Comparison of ENCODE assay signal across 3 cellular contexts in the genomic region with DNA sequence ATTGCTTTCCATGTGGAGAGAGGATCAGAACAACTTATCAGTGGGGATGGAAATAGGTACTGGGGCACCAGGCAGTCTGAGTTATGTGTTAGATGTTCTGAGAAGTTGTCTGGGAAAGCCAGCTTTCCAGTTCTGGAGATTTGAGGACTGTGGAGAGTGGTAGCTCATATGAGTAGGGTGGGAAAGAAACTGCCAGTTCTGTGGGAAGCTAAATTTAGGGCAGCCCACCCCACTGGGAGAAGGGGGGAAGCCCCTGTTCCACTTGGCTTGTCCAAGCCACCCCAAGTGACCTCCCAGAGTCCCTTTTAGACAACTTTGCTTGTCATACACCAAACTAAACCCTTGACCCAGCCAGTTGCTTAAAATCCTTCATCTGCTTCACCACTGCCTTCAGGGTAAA.
TF ChIP-seq lines count a peak whose summit lies in the region.

No MANE protein-coding gene starts in this region.

TF ChIP-seq in SK-N-SH, 30 proteins besides CTCF, POLR2A, EP300 and RAD21:
- TF ChIP-seq RCOR1 (IDR thresholded peaks at IDR 0.05; ENCODE audit: low read length) = no peak
- TF ChIP-seq, protein P1, sequence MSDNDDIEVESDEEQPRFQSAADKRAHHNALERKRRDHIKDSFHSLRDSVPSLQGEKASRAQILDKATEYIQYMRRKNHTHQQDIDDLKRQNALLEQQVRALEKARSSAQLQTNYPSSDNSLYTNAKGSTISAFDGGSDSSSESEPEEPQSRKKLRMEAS (IDR thresholded peaks at IDR 0.05; ENCODE audit: low read depth) = no peak
- TF ChIP-seq MXI1 (IDR thresholded peaks at IDR 0.05; ENCODE audit: low read depth, low read length) = no peak
- TF ChIP-seq POLR2AphosphoS5 (IDR thresholded peaks at IDR 0.05; ENCODE audit: low read depth, low read length) = no peak
- TF ChIP-seq, protein P2, sequence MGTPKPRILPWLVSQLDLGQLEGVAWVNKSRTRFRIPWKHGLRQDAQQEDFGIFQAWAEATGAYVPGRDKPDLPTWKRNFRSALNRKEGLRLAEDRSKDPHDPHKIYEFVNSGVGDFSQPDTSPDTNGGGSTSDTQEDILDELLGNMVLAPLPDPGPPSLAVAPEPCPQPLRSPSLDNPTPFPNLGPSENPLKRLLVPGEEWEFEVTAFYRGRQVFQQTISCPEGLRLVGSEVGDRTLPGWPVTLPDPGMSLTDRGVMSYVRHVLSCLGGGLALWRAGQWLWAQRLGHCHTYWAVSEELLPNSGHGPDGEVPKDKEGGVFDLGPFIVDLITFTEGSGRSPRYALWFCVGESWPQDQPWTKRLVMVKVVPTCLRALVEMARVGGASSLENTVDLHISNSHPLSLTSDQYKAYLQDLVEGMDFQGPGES (IDR thresholded peaks at IDR 0.05; ENCODE audit: low read depth, low read length) = no peak
- no peak for TF ChIP-seq YY1 (IDR thresholded peaks at IDR 0.05; ENCODE audit: low read depth)
- no peak for TF ChIP-seq SIN3A (IDR thresholded peaks at IDR 0.05; ENCODE audit: borderline replicate concordance, low read depth, low read length)
- TF ChIP-seq, protein P3, sequence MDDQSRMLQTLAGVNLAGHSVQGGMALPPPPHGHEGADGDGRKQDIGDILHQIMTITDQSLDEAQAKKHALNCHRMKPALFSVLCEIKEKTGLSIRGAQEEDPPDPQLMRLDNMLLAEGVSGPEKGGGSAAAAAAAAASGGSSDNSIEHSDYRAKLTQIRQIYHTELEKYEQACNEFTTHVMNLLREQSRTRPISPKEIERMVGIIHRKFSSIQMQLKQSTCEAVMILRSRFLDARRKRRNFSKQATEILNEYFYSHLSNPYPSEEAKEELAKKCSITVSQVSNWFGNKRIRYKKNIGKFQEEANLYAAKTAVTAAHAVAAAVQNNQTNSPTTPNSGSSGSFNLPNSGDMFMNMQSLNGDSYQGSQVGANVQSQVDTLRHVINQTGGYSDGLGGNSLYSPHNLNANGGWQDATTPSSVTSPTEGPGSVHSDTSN (IDR thresholded peaks at IDR 0.05) = no peak
- no peak for TF ChIP-seq CHD2 (IDR thresholded peaks at IDR 0.05; ENCODE audit: low read length, partially characterized antibody)
- no peak for TF ChIP-seq ELF1 (IDR thresholded peaks at IDR 0.05)

TF ChIP-seq in SK-N-SH treated with all-trans-retinoic acid at 6 μM for 48 hours, 23 proteins besides CTCF, POLR2A, EP300 and RAD21:
- TF ChIP-seq ZNF70 (CRISPR knock-in tag; IDR thresholded peaks at IDR 0.05) = no peak
- no peak for TF ChIP-seq SNAI2 (CRISPR knock-in tag; IDR thresholded peaks at IDR 0.05)
- TF ChIP-seq, protein P4, sequence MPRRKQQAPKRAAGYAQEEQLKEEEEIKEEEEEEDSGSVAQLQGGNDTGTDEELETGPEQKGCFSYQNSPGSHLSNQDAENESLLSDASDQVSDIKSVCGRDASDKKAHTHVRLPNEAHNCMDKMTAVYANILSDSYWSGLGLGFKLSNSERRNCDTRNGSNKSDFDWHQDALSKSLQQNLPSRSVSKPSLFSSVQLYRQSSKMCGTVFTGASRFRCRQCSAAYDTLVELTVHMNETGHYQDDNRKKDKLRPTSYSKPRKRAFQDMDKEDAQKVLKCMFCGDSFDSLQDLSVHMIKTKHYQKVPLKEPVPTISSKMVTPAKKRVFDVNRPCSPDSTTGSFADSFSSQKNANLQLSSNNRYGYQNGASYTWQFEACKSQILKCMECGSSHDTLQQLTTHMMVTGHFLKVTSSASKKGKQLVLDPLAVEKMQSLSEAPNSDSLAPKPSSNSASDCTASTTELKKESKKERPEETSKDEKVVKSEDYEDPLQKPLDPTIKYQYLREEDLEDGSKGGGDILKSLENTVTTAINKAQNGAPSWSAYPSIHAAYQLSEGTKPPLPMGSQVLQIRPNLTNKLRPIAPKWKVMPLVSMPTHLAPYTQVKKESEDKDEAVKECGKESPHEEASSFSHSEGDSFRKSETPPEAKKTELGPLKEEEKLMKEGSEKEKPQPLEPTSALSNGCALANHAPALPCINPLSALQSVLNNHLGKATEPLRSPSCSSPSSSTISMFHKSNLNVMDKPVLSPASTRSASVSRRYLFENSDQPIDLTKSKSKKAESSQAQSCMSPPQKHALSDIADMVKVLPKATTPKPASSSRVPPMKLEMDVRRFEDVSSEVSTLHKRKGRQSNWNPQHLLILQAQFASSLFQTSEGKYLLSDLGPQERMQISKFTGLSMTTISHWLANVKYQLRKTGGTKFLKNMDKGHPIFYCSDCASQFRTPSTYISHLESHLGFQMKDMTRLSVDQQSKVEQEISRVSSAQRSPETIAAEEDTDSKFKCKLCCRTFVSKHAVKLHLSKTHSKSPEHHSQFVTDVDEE (CRISPR knock-in tag; IDR thresholded peaks at IDR 0.05) = no peak
- no peak for TF ChIP-seq RARB (CRISPR knock-in tag; IDR thresholded peaks at IDR 0.05)
- no peak for TF ChIP-seq TCF4 (CRISPR knock-in tag; IDR thresholded peaks at IDR 0.05; ENCODE audit: borderline replicate concordance)
- TF ChIP-seq, protein P5, sequence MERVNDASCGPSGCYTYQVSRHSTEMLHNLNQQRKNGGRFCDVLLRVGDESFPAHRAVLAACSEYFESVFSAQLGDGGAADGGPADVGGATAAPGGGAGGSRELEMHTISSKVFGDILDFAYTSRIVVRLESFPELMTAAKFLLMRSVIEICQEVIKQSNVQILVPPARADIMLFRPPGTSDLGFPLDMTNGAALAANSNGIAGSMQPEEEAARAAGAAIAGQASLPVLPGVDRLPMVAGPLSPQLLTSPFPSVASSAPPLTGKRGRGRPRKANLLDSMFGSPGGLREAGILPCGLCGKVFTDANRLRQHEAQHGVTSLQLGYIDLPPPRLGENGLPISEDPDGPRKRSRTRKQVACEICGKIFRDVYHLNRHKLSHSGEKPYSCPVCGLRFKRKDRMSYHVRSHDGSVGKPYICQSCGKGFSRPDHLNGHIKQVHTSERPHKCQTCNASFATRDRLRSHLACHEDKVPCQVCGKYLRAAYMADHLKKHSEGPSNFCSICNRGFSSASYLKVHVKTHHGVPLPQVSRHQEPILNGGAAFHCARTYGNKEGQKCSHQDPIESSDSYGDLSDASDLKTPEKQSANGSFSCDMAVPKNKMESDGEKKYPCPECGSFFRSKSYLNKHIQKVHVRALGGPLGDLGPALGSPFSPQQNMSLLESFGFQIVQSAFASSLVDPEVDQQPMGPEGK (CRISPR knock-in tag; IDR thresholded peaks at IDR 0.05; ENCODE audit: borderline replicate concordance) = no peak
- no peak for TF ChIP-seq ARNTL (CRISPR knock-in tag; IDR thresholded peaks at IDR 0.05; ENCODE audit: borderline replicate concordance, low read depth)
- TF ChIP-seq CSDC2 (CRISPR knock-in tag; IDR thresholded peaks at IDR 0.05) = no peak
- TF ChIP-seq, protein P6, sequence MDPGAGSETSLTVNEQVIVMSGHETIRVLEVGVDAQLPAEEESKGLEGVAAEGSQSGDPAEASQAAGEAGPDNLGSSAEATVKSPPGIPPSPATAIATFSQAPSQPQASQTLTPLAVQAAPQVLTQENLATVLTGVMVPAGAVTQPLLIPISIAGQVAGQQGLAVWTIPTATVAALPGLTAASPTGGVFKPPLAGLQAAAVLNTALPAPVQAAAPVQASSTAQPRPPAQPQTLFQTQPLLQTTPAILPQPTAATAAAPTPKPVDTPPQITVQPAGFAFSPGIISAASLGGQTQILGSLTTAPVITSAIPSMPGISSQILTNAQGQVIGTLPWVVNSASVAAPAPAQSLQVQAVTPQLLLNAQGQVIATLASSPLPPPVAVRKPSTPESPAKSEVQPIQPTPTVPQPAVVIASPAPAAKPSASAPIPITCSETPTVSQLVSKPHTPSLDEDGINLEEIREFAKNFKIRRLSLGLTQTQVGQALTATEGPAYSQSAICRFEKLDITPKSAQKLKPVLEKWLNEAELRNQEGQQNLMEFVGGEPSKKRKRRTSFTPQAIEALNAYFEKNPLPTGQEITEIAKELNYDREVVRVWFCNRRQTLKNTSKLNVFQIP (CRISPR knock-in tag; IDR thresholded peaks at IDR 0.05; ENCODE audit: borderline replicate concordance, low read depth) = no peak
- no peak for TF ChIP-seq ZFP30 (CRISPR knock-in tag; IDR thresholded peaks at IDR 0.05)

TF ChIP-seq in GM12878, 131 proteins besides CTCF, POLR2A, EP300 and RAD21:
- TF ChIP-seq, protein P2 (IDR thresholded peaks at IDR 0.05) = no peak
- TF ChIP-seq NFIC (IDR thresholded peaks at IDR 0.05; ENCODE audit: low read depth, low read length) = peak; percentile 59; the same call in 1 of the 2 replicates
- peak; percentile 74; the same call in 1 of the 2 replicates for TF ChIP-seq FOXM1 (IDR thresholded peaks at IDR 0.05; ENCODE audit: low read depth, low read length)
- TF ChIP-seq MEF2A (IDR thresholded peaks at IDR 0.05; ENCODE audit: insufficient read depth, low read depth, low read length) = peak; percentile 61; the same call in 1 of the 2 replicates
- TF ChIP-seq GATAD2B (conservative IDR thresholded peaks at IDR 0.05; ENCODE audit: low read depth) = no peak
- TF ChIP-seq CBX3 (IDR thresholded peaks at IDR 0.05; ENCODE audit: borderline replicate concordance, low read depth) = no peak
- no peak for TF ChIP-seq TARDBP (IDR thresholded peaks at IDR 0.05; ENCODE audit: borderline replicate concordance)
- TF ChIP-seq CREM (IDR thresholded peaks at IDR 0.05; ENCODE audit: low read depth) = peak; percentile 9; the same call in 1 of the 2 replicates
- peak; percentile 42 for TF ChIP-seq IKZF1 (conservative IDR thresholded peaks at IDR 0.05)
- TF ChIP-seq RUNX3 (IDR thresholded peaks at IDR 0.05; ENCODE audit: low read length) = peak; percentile 74
- TF ChIP-seq, protein P7, sequence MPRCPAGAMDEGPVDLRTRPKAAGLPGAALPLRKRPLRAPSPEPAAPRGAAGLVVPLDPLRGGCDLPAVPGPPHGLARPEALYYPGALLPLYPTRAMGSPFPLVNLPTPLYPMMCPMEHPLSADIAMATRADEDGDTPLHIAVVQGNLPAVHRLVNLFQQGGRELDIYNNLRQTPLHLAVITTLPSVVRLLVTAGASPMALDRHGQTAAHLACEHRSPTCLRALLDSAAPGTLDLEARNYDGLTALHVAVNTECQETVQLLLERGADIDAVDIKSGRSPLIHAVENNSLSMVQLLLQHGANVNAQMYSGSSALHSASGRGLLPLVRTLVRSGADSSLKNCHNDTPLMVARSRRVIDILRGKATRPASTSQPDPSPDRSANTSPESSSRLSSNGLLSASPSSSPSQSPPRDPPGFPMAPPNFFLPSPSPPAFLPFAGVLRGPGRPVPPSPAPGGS (IDR thresholded peaks at IDR 0.05; ENCODE audit: borderline replicate concordance, insufficient read depth, low read depth, low read length, poor library complexity, severe bottlenecking) = peak; percentile 80
- peak; percentile 89 for TF ChIP-seq EED (IDR thresholded peaks at IDR 0.05; ENCODE audit: low read depth)
- TF ChIP-seq BCL11A (IDR thresholded peaks at IDR 0.05; ENCODE audit: low read depth, low read length) = peak; percentile 21; the same call in 1 of the 2 replicates
- no peak for TF ChIP-seq JUNB (IDR thresholded peaks at IDR 0.05)
- TF ChIP-seq PAX5 (IDR thresholded peaks at IDR 0.05; ENCODE audit: borderline replicate concordance, low read depth, low read length) = peak; percentile 56; the same call in 1 of the 2 replicates
- TF ChIP-seq, protein P8, sequence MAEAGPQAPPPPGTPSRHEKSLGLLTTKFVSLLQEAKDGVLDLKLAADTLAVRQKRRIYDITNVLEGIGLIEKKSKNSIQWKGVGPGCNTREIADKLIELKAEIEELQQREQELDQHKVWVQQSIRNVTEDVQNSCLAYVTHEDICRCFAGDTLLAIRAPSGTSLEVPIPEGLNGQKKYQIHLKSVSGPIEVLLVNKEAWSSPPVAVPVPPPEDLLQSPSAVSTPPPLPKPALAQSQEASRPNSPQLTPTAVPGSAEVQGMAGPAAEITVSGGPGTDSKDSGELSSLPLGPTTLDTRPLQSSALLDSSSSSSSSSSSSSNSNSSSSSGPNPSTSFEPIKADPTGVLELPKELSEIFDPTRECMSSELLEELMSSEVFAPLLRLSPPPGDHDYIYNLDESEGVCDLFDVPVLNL (IDR thresholded peaks at IDR 0.05; ENCODE audit: low read depth, low read length) = no peak
- 0 out of 2 replicates have a peak, but pooled peaks have one; percentile 42 for TF ChIP-seq NR2F1 (conservative IDR thresholded peaks at IDR 0.05)
- 0 out of 4 replicates have a peak, but pooled peaks of 1 of the 2 experiments have one; percentile 9 for TF ChIP-seq IKZF2 (IDR thresholded peaks at IDR 0.05)
- 0 out of 2 replicates have a peak, but pooled peaks have one; percentile 19 for TF ChIP-seq CREB1 (IDR thresholded peaks at IDR 0.05; ENCODE audit: low read depth)
